Comparison of ENCODE assay signal across 20 cellular contexts in the genomic region with DNA sequence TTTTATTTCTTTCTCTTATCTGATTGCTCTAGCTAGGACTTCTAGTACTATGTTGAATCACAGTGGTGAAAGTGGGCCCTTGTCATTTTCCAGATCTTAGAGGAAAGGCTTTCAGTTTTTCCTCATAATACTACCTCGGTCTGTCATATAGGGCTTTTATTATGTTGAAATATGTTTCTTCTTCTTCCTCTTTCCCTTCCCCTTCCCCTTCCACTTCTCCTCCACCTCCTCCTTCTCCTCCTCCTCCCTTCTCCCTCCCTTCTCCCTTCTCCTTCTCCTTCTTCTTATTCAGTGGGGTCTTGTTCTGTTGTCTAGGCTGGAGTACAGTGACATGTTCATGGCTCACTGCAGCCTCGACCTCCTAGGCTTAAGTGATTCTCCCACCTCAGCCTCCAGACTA.
"Had no signal": no experiment of that assay in that cellular context is flagged by ENCODE, and none has a peak within 500 bp of the region (broad histone marks: within the 10 kb centered on the region; RNA-seq: fewer than 3 reads in every experiment).

No MANE protein-coding gene starts in this region.

- H3K4me3 ChIP-seq: breast epithelium, heart left ventricle, ovary, right lobe of liver, tibial nerve had no signal

- ATAC-seq: activated CD8-positive, alpha-beta memory T cell treated with anti-CD3 and anti-CD28 coated beads, Interleukin-2, amount 10 ng/mL, durations not matched to agents 7 days and 5 days; activated CD8-positive, alpha-beta T cell treated with anti-CD3 and anti-CD28 coated beads, Interleukin-2, amount 10 ng/mL, durations not matched to agents 7 days and 5 days; esophagus mucosa; heart left ventricle; left colon; right lobe of liver; WTC11 had no signal

- H3K27me3 ChIP-seq: breast epithelium, ovary, right lobe of liver, tibial nerve had no signal

- H3K36me3 ChIP-seq: breast epithelium, heart left ventricle, ovary, right lobe of liver, tibial nerve had no signal

- H3K4me1 ChIP-seq: breast epithelium, heart left ventricle, right lobe of liver, tibial nerve had no signal

- H3K27ac ChIP-seq: breast epithelium, heart left ventricle, ovary, right lobe of liver, tibial nerve had no signal

- DNase-seq: activated CD4-positive, alpha-beta T cell treated with anti-CD3 and anti-CD28 coated beads for 1 hour; activated CD8-positive, alpha-beta memory T cell treated with anti-CD3 and anti-CD28 coated beads, Interleukin-2, amount 10 ng/mL, durations not matched to agents 7 days and 5 days; activated CD8-positive, alpha-beta T cell treated with anti-CD3 and anti-CD28 coated beads, Interleukin-2, amount 10 ng/mL, durations not matched to agents 7 days and 5 days; central memory CD4-positive, alpha-beta T cell; endodermal cell; foreskin fibroblast; heart left ventricle; hypothalamus; immature natural killer cell; left colon; mammary epithelial cell; naive B cell; right lobe of liver; stimulated activated CD4-positive, alpha-beta T cell treated with anti-CD3 and anti-CD28 coated beads, Interleukin-2, amount 100 ng/mL, for 48 hours; stimulated activated naive CD4-positive, alpha-beta T cell treated with Interleukin-2 at 50 U/mL for 16 hours had no signal

- H3K9me3 ChIP-seq: breast epithelium, ovary, right lobe of liver had no signal
